13 cellular contexts compared by ENCODE assay signal in the genomic region with DNA sequence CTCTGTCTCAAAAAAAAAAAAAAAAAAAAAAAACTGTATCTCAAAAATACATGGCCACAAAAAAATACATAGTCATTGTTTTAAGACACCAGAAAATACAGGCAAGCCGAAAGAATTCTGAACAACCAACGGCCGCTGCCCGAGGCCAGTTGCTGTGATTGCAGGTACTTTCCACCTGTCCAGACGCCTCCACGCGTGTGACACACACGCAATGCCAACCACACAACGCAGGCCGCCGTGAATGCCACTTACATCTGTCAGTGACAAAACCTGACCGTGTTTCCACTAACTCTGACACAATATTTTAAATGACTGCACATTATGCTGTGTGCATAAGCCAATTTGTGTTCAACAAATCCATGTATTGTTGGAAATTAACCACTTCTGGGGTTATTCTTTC.
"Had no signal": no experiment of that assay in that cellular context is flagged by ENCODE, and none has a peak within 500 bp of the region (broad histone marks: within the 10 kb centered on the region; RNA-seq: fewer than 3 reads in every experiment).

No MANE protein-coding gene starts in this region.

- H3K9ac ChIP-seq: parathyroid adenoma had no signal

- DNase-seq: activated CD4-positive, alpha-beta T cell treated with anti-CD3 and anti-CD28 coated beads, Interleukin-2, amount 50 U/mL, for 1 hour; activated CD8-positive, alpha-beta memory T cell treated with anti-CD3 and anti-CD28 coated beads, Interleukin-2, amount 50 U/mL, for 4 hours; activated effector memory CD4-positive, alpha-beta T cell treated with anti-CD3 and anti-CD28 coated beads, Interleukin-2, amount 50 U/mL, for 16 hours; activated T-cell treated with anti-CD3 and anti-CD28 coated beads, Interleukin-2, amount 50 U/mL, for 72 hours; dermis blood vessel endothelial cell; effector memory CD8-positive, alpha-beta T cell; esophagus squamous epithelium; left cardiac atrium; mesendoderm; naive thymus-derived CD4-positive, alpha-beta T cell; stimulated activated naive CD4-positive, alpha-beta T cell treated with Interleukin-2 at 50 U/mL for 16 hours; transverse colon had no signal

- H3K79me2 ChIP-seq: parathyroid adenoma had no signal

- H3K27me3 ChIP-seq: transverse colon had no signal

- H3K36me3 ChIP-seq: esophagus squamous epithelium, transverse colon had no signal

- H2AFZ ChIP-seq: parathyroid adenoma had no signal

- H3K4me3 ChIP-seq: esophagus squamous epithelium, transverse colon had no signal

- H3K27ac ChIP-seq: parathyroid adenoma, transverse colon had no signal

- H3K4me1 ChIP-seq: parathyroid adenoma had no signal

- H3K9me3 ChIP-seq: esophagus squamous epithelium, transverse colon had no signal

- ATAC-seq: activated T-cell treated with anti-CD3 and anti-CD28 coated beads, Interleukin-2, amount 50 U/mL, for 72 hours; effector memory CD8-positive, alpha-beta T cell; naive thymus-derived CD4-positive, alpha-beta T cell had no signal
